Comparison of ENCODE assay signal across 8 cellular contexts in the genomic region with DNA sequence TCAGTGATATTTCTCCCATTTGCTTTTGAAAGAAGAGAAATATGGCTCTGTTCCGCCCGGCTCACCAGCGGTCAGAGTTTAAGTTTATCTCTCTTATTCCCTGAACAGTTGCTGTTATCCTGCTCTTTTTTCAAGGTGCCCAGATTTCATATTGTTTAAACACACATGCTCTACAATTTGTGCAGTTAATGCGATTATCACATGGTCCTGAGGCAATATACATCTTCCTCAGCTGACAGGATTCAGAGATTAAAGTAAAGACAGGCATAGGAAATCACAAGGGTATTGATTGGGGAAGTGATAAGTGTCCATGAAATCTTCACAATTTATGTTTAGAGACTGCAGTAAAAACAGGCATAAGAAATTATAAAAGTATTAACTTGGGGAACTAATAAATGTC.
DNase-seq lines count a peak whose midpoint lies in the region; ATAC-seq, FAIRE-seq and TF ChIP-seq lines count a peak whose summit lies in the region.
"Not testable (repeated sequence)": the region's sequence is repeated elsewhere in the genome, so short reads cannot be mapped to it uniquely, and the experiment has no call there.

No MANE protein-coding gene starts in this region.

- TF ChIP-seq RAD21 in SK-N-SH (IDR thresholded peaks at IDR 0.05; ENCODE audit: low read length); GM12878 (IDR thresholded peaks at IDR 0.05; ENCODE audit: insufficient read depth, low read depth, low read length): not testable (repeated sequence)

- H3K36me3 Mint-ChIP-seq in Calu3 (ENCODE audit: insufficient read depth, unreplicated experiment); activated B cell treated with CpG ODN at 0.5 μM for 24 hours (ENCODE audit: low read depth): not testable (repeated sequence)

- DNase-seq in Calu3; SK-N-SH; activated B cell treated with CpG ODN at 0.5 μM for 24 hours; GM12878 (ENCODE audit: low read depth, low spot score); foreskin keratinocyte; smooth muscle cell (lab: John Stamatoyannopoulos, UW; ENCODE audit: unreplicated experiment): not testable (repeated sequence)

- H3K9ac ChIP-seq in KMS-11; OCI-LY3 (ENCODE audit: low read length); SK-N-SH; GM12878 (ENCODE audit: control insufficient read depth, insufficient read depth, low read length); smooth muscle cell (ENCODE audit: low read depth): not testable (repeated sequence)

- H3K27ac ChIP-seq in KMS-11 (peak overlapping the region; percentile 85), OCI-LY3 (ENCODE audit: low read length) (0 out of 2 replicates have a peak overlapping the region, but pooled peaks have one; percentile 90), GM12878 (ENCODE audit: control insufficient read depth, insufficient read depth) (peak overlapping the region; percentile 99), foreskin keratinocyte (peak overlapping the region; percentile 74), smooth muscle cell (ENCODE audit: low read depth) (peak overlapping the region; percentile 84)
- not testable (repeated sequence) for H3K27ac ChIP-seq in SK-N-SH (ENCODE audit: low read depth in 2 of 2, low read length in 1 of 2)

- ATAC-seq in activated B cell treated with CpG ODN at 0.5 μM for 24 hours (ENCODE audit: low read depth); GM12878; foreskin keratinocyte: not testable (repeated sequence)

- not testable (repeated sequence) for TF ChIP-seq POLR2A in GM12878 (IDR thresholded peaks at IDR 0.05; ENCODE audit: low read depth, low read length)

- H3K79me2 ChIP-seq in KMS-11 (ENCODE audit: insufficient read depth, low read depth); OCI-LY3 (ENCODE audit: low read length); SK-N-SH (ENCODE audit: insufficient read depth); GM12878 (ENCODE audit: control insufficient read depth, insufficient read depth, low read length); smooth muscle cell (ENCODE audit: low read depth): not testable (repeated sequence)

- POLR2A ChIA-PET in SK-N-SH (lab: Yijun Ruan, JAX); GM12878 (lab: Charles Lee): not testable (repeated sequence)
- POLR2A ChIA-PET in activated B cell treated with CpG ODN at 0.5 μM for 24 hours (lab: Charles Lee): interaction anchor here (1.1 to 8.6 kb wide), 6 partner anchors 9 to 28 kb away, joined by 5 to 110 read pairs (median 14); no protein-coding TSS in a partner anchor

- FAIRE-seq in GM12878 (lab: Jason Lieb, UNC): not testable (repeated sequence)

- not testable (repeated sequence) for H4K20me1 ChIP-seq in KMS-11 (ENCODE audit: insufficient read depth); OCI-LY3 (ENCODE audit: insufficient read depth, low read length); SK-N-SH (ENCODE audit: insufficient read depth); GM12878 (ENCODE audit: control insufficient read depth, insufficient read depth); smooth muscle cell (ENCODE audit: low read depth)

- H3K27me3 Mint-ChIP-seq in Calu3 (ENCODE audit: unreplicated experiment); activated B cell treated with CpG ODN at 0.5 μM for 24 hours: not testable (repeated sequence)

- 85% methylated on average over 4 of the region's 4 CpGs for WGBS in SK-N-SH (ENCODE audit: low lambda C conversion rate)
- 98% methylated on average over 4 of the region's 4 CpGs for WGBS in GM12878 (ENCODE audit: insufficient coverage, insufficient replicate concordance, low lambda C conversion rate, missing lambda C conversion rate)
- 75% methylated on average over 4 of the region's 4 CpGs for WGBS in smooth muscle cell (ENCODE audit: low lambda C conversion rate)

- H3K4me1 ChIP-seq in KMS-11 (ENCODE audit: low read depth, poor library complexity, severe bottlenecking) (peaks cover 45% of the 10 kb centered on the region), OCI-LY3 (ENCODE audit: low read length) (peaks cover 44% of the 10 kb centered on the region), SK-N-SH (ENCODE audit: control insufficient read depth in 1 of 2, insufficient read depth in 2 of 2, low read depth in 1 of 2, low read length in 1 of 2) (peaks cover 0 to 15% of the 10 kb centered on the region in 2 experiments; a peak in 2 of 4 replicates), GM12878 (ENCODE audit: control insufficient read depth, insufficient read depth, low read length) (peaks cover 31% of the 10 kb centered on the region), foreskin keratinocyte (peaks cover 18% of the 10 kb centered on the region)
- not testable (repeated sequence) for H3K4me1 ChIP-seq in smooth muscle cell (ENCODE audit: low read depth)

- in situ Hi-C loops in GM12878 (cut with MboI): not testable (repeated sequence)

- H3K36me3 ChIP-seq in KMS-11 (ENCODE audit: insufficient read depth); SK-N-SH (replicated peaks in 1 of 2; ENCODE audit: control insufficient read depth in 1 of 2, insufficient read depth in 2 of 2, low read length in 1 of 2); GM12878 (ENCODE audit: control insufficient read depth in 2 of 2, insufficient read depth in 2 of 2, low read length in 1 of 2); smooth muscle cell (ENCODE audit: low read depth): not testable (repeated sequence)
- peaks cover 15% of the 10 kb centered on the region for H3K36me3 ChIP-seq in OCI-LY3 (replicated peaks; ENCODE audit: low read depth, low read length)

- not testable (repeated sequence) for H3K4me3 ChIP-seq in KMS-11 (IDR thresholded peaks at IDR 0.05; ENCODE audit: insufficient read depth, low read depth, low read length); OCI-LY3 (ENCODE audit: low read length); SK-N-SH (ENCODE audit: low read depth in 2 of 2, low read length in 1 of 2); GM12878; smooth muscle cell

- CTCF ChIA-PET in Calu3 (lab: Charles Lee); GM12878 (lab: Yijun Ruan, JAX): not testable (repeated sequence)
- CTCF ChIA-PET in SK-N-SH (lab: Yijun Ruan, JAX): interaction anchor here (2.7 kb wide), 1 partner anchor 15 kb away, joined by 15 read pairs; no protein-coding TSS in a partner anchor
- CTCF ChIA-PET in activated B cell treated with CpG ODN at 0.5 μM for 24 hours (lab: Charles Lee): interaction anchor here (1.2 kb wide), 1 partner anchor 15 kb away, joined by 3 read pairs; no protein-coding TSS in a partner anchor

- SMC1A ChIA-PET in GM12878 (lab: Charles Lee; ENCODE audit: uncharacterized antibody, unreplicated experiment): interaction anchor here (1.1 to 1.2 kb wide), 2 partner anchors 10 to 27 kb away, joined by 3 read pairs; no protein-coding TSS in a partner anchor

- not testable (repeated sequence) for H3K9me2 ChIP-seq in SK-N-SH

- H3K27ac Mint-ChIP-seq in Calu3 (ENCODE audit: unreplicated experiment) (peak overlapping the region; percentile 88), activated B cell treated with CpG ODN at 0.5 μM for 24 hours (peak overlapping the region; percentile 86)

- intact Hi-C loops in Calu3 (cut with micrococcal nuclease; ENCODE audit: unreplicated experiment) (loop anchor here (5.0 kb wide), 2 partner anchors 48 to 123 kb away; no protein-coding TSS in a partner anchor), GM12878 (cut with micrococcal nuclease; ENCODE audit: unreplicated experiment) (loop anchor here (1.0 kb wide), 1 partner anchor 10 kb away; no protein-coding TSS in a partner anchor)
- intact Hi-C loops in activated B cell treated with CpG ODN at 0.5 μM for 24 hours (cut with micrococcal nuclease): not testable (repeated sequence)

- not testable (repeated sequence) for TF ChIP-seq EP300 in SK-N-SH (IDR thresholded peaks at IDR 0.05; ENCODE audit: borderline replicate concordance in 1 of 2, low read depth in 1 of 2, low read length in 1 of 2); GM12878 (IDR thresholded peaks at IDR 0.05; ENCODE audit: borderline replicate concordance in 1 of 2, control insufficient read depth in 1 of 2, low read depth in 2 of 2, low read length in 2 of 2)

- H3K9me3 Mint-ChIP-seq in Calu3 (ENCODE audit: low read depth, unreplicated experiment); activated B cell treated with CpG ODN at 0.5 μM for 24 hours: not testable (repeated sequence)

- peak overlapping the region; percentile 74; the same call in 1 of the 2 replicates for H3K4me2 ChIP-seq in KMS-11
- peak overlapping the region; percentile 98 for H3K4me2 ChIP-seq in OCI-LY3 (ENCODE audit: low read length)
- not testable (repeated sequence) for H3K4me2 ChIP-seq in SK-N-SH; GM12878 (ENCODE audit: control insufficient read depth, insufficient read depth); smooth muscle cell

- not testable (repeated sequence) for H3K27me3 ChIP-seq in KMS-11 (ENCODE audit: insufficient read depth, low read depth); SK-N-SH (ENCODE audit: insufficient read depth); GM12878 (replicated peaks in 1 of 2; ENCODE audit: control insufficient read depth in 2 of 2, insufficient read depth in 2 of 2, low read length in 1 of 2); foreskin keratinocyte; smooth muscle cell (ENCODE audit: low read depth)
- H3K27me3 ChIP-seq in OCI-LY3 (ENCODE audit: low read depth, low read length): peaks cover 66% of the 10 kb centered on the region

- H3K4me1 Mint-ChIP-seq in Calu3 (ENCODE audit: low read depth, unreplicated experiment) (peaks cover 29% of the 10 kb centered on the region), activated B cell treated with CpG ODN at 0.5 μM for 24 hours (peaks cover 41% of the 10 kb centered on the region)

- TF ChIP-seq CTCF in Calu3 (IDR thresholded peaks at IDR 0.05; ENCODE audit: unreplicated experiment); KMS-11 (conservative IDR thresholded peaks at IDR 0.05; ENCODE audit: low read depth, low read length); OCI-LY3 (IDR thresholded peaks at IDR 0.05; ENCODE audit: low read depth, low read length); SK-N-SH (IDR thresholded peaks at IDR 0.05); activated B cell treated with CpG ODN at 0.5 μM for 24 hours (IDR thresholded peaks at IDR 0.05); GM12878 (IDR thresholded peaks at IDR 0.05 in 2 of 3, conservative IDR thresholded peaks at IDR 0.05 in 1 of 3; ENCODE audit: control insufficient read depth in 2 of 3, extremely low read depth in 1 of 3, insufficient read depth in 1 of 3, low read depth in 3 of 3, low read length in 3 of 3); foreskin keratinocyte (conservative IDR thresholded peaks at IDR 0.05); smooth muscle cell (IDR thresholded peaks at IDR 0.05; ENCODE audit: borderline replicate concordance, insufficient read depth, poor library complexity, severe bottlenecking): not testable (repeated sequence)

- H3K4me3 Mint-ChIP-seq in Calu3 (ENCODE audit: low read depth, unreplicated experiment); activated B cell treated with CpG ODN at 0.5 μM for 24 hours: not testable (repeated sequence)

- H2AFZ ChIP-seq in KMS-11 (ENCODE audit: low read depth); OCI-LY3 (ENCODE audit: low read depth, low read length); SK-N-SH (ENCODE audit: low read depth); GM12878 (ENCODE audit: control insufficient read depth, low read depth, low read length); smooth muscle cell (ENCODE audit: low read depth): not testable (repeated sequence)

- H3K9me3 ChIP-seq in OCI-LY3 (ENCODE audit: insufficient read depth, low read length) (peaks cover 19% of the 10 kb centered on the region), GM12878 (replicated peaks; ENCODE audit: control insufficient read depth, insufficient read depth, low read length) (peaks cover 11% of the 10 kb centered on the region)
- not testable (repeated sequence) for H3K9me3 ChIP-seq in SK-N-SH; smooth muscle cell (replicated peaks; ENCODE audit: low read depth)

- H3F3A ChIP-seq in SK-N-SH (replicated peaks; ENCODE audit: insufficient read depth): peaks cover 20% of the 10 kb centered on the region
- H3F3A ChIP-seq in smooth muscle cell (ENCODE audit: low read depth): not testable (repeated sequence)

- RAD21 ChIA-PET in GM12878 (lab: Charles Lee; ENCODE audit: unreplicated experiment): interaction anchor here (1.5 kb wide), 1 partner anchor 47 kb away, joined by 3 read pairs; no protein-coding TSS in a partner anchor

- not testable (repeated sequence) for BruUV-seq in Calu3 (replicated peaks; lab: Mats Ljungman, UMichigan); GM12878 (replicated peaks; lab: Mats Ljungman, UMichigan)
